Comparison of ENCODE assay signal across 11 cellular contexts in genomic region chr12:100201604-100202423, GRCh38. TPM values are rescaled to one million over a fixed set of nuclear protein-coding genes. Genes with fewer than 3 reads are reported as not detected.
DNase-seq lines count a peak whose midpoint lies in the region; ATAC-seq, FAIRE-seq and TF ChIP-seq lines count a peak whose summit lies in the region.
"Had no signal": no experiment of that assay in that cellular context is flagged by ENCODE, and none has a peak within 500 bp of the region (broad histone marks: within the 10 kb centered on the region; RNA-seq: fewer than 3 reads in every experiment).

No MANE protein-coding gene starts in this region.

- peak overlapping the region; percentile 94 for H3K4me3 Mint-ChIP-seq in activated T-cell treated with anti-CD3 and anti-CD28 coated beads, Interleukin-2, amount 50 U/mL, for 24 hours
- peak overlapping the region; percentile 100 for H3K4me3 Mint-ChIP-seq in activated T-helper 1 cell treated with anti-CD3 and anti-CD28 coated beads, Interleukin-12 subunit alpha, Interleukin-12 subunit beta, Interleukin-2, Interleukin-4 antibody, amounts not matched to agents 30 ng/mL and 10 ng/mL and 1 ng/mL, durations not matched to agents 14 hours and 24 hours and 36 hours

- H3K27me3 Mint-ChIP-seq in activated T-cell treated with anti-CD3 and anti-CD28 coated beads, Interleukin-2, amount 50 U/mL, for 24 hours: no peaks in the 10 kb centered on the region
- no peaks in the 10 kb centered on the region for H3K27me3 Mint-ChIP-seq in activated T-helper 1 cell treated with anti-CD3 and anti-CD28 coated beads, Interleukin-12 subunit alpha, Interleukin-12 subunit beta, Interleukin-2, Interleukin-4 antibody, amounts not matched to agents 30 ng/mL and 10 ng/mL and 1 ng/mL, durations not matched to agents 14 hours and 24 hours and 36 hours (ENCODE audit: insufficient read depth)

- peaks cover 40% of the 10 kb centered on the region for H3K36me3 Mint-ChIP-seq in activated T-cell treated with anti-CD3 and anti-CD28 coated beads, Interleukin-2, amount 50 U/mL, for 24 hours (ENCODE audit: low read depth)
- H3K36me3 Mint-ChIP-seq in activated T-helper 1 cell treated with anti-CD3 and anti-CD28 coated beads, Interleukin-12 subunit alpha, Interleukin-12 subunit beta, Interleukin-2, Interleukin-4 antibody, amounts not matched to agents 30 ng/mL and 10 ng/mL and 1 ng/mL, durations not matched to agents 14 hours and 24 hours and 36 hours (ENCODE audit: low read depth): peaks cover 3% of the 10 kb centered on the region

- no peak for ATAC-seq in omental fat pad (ENCODE audit: low FRiP score)

- peaks cover 27% of the 10 kb centered on the region for H3K4me1 Mint-ChIP-seq in activated T-cell treated with anti-CD3 and anti-CD28 coated beads, Interleukin-2, amount 50 U/mL, for 24 hours (ENCODE audit: low read depth)
- H3K4me1 Mint-ChIP-seq in activated T-helper 1 cell treated with anti-CD3 and anti-CD28 coated beads, Interleukin-12 subunit alpha, Interleukin-12 subunit beta, Interleukin-2, Interleukin-4 antibody, amounts not matched to agents 30 ng/mL and 10 ng/mL and 1 ng/mL, durations not matched to agents 14 hours and 24 hours and 36 hours (ENCODE audit: low read depth): peaks cover 39% of the 10 kb centered on the region

- H3K4me1 ChIP-seq in iPS-20b (ENCODE audit: insufficient read depth, low read length) (peaks cover 5% of the 10 kb centered on the region; the same call in 1 of the 2 replicates), subcutaneous abdominal adipose tissue (ENCODE audit: control insufficient read depth in 5 of 5, insufficient read depth in 5 of 5, low read length in 5 of 5) (peaks cover 0 to 25% (median 21%) of the 10 kb centered on the region in 5 donors), small intestine (ENCODE audit: control insufficient read depth in 2 of 2, insufficient read depth in 1 of 2, low read depth in 1 of 2, low read length in 1 of 2) (peaks cover 0 to 4% of the 10 kb centered on the region in 2 donors)

- H3K9me3 Mint-ChIP-seq in activated T-cell treated with anti-CD3 and anti-CD28 coated beads, Interleukin-2, amount 50 U/mL, for 24 hours: no peaks in the 10 kb centered on the region
- no peaks in the 10 kb centered on the region for H3K9me3 Mint-ChIP-seq in activated T-helper 1 cell treated with anti-CD3 and anti-CD28 coated beads, Interleukin-12 subunit alpha, Interleukin-12 subunit beta, Interleukin-2, Interleukin-4 antibody, amounts not matched to agents 30 ng/mL and 10 ng/mL and 1 ng/mL, durations not matched to agents 14 hours and 24 hours and 36 hours

- H3K27ac Mint-ChIP-seq in activated T-cell treated with anti-CD3 and anti-CD28 coated beads, Interleukin-2, amount 50 U/mL, for 24 hours: peak overlapping the region; percentile 98
- peak overlapping the region; percentile 100 for H3K27ac Mint-ChIP-seq in activated T-helper 1 cell treated with anti-CD3 and anti-CD28 coated beads, Interleukin-12 subunit alpha, Interleukin-12 subunit beta, Interleukin-2, Interleukin-4 antibody, amounts not matched to agents 30 ng/mL and 10 ng/mL and 1 ng/mL, durations not matched to agents 14 hours and 24 hours and 36 hours

- no peak overlapping the region for H3K27ac ChIP-seq in iPS-20b (ENCODE audit: low read length)
- peak overlapping the region; percentile 76 for H3K27ac ChIP-seq in subcutaneous abdominal adipose tissue (ENCODE audit: low read depth, low read length)
- peak overlapping the region in 1 of 2 donors; percentile 15 for H3K27ac ChIP-seq in small intestine (ENCODE audit: low read depth in 1 of 2, low read length in 1 of 2)

- H3K27me3 ChIP-seq in iPS-20b (ENCODE audit: insufficient read depth, low read length) (no peaks in the 10 kb centered on the region), subcutaneous abdominal adipose tissue (ENCODE audit: control insufficient read depth in 5 of 5, insufficient read depth in 4 of 5, low read length in 5 of 5) (no peaks in the 10 kb centered on the region), small intestine (ENCODE audit: control insufficient read depth in 2 of 2, insufficient read depth in 2 of 2, low read length in 2 of 2) (no peaks in the 10 kb centered on the region)

- intact Hi-C loops in activated T-helper 1 cell treated with anti-CD3 and anti-CD28 coated beads, Interleukin-12 subunit alpha, Interleukin-12 subunit beta, Interleukin-2, Interleukin-4 antibody, amounts not matched to agents 30 ng/mL and 10 ng/mL and 1 ng/mL, durations not matched to agents 14 hours and 24 hours and 36 hours (cut with micrococcal nuclease): loop anchor here (2.0 to 10.0 kb wide), 5 partner anchors 37 to 1700 kb away; partner anchors contain the start of genes TMPO and UTP20
- intact Hi-C loops in head of caudate nucleus (cut with DNase I): no loop called here

- FAIRE-seq in small intestine (lab: Jason Lieb, UNC): no peak
- FAIRE-seq: D721Med, urothelium cell line had no signal

- no peak for TF ChIP-seq CTCF in omental fat pad (IDR thresholded peaks at IDR 0.05)

- H3K9me3 ChIP-seq in iPS-20b (ENCODE audit: insufficient read depth, low read depth, low read length): no peaks in the 10 kb centered on the region
- no peaks in the 10 kb centered on the region for H3K9me3 ChIP-seq in subcutaneous abdominal adipose tissue (ENCODE audit: control insufficient read depth in 5 of 5, low read length in 5 of 5)
- no peaks in the 10 kb centered on the region for H3K9me3 ChIP-seq in small intestine (ENCODE audit: control insufficient read depth, low read depth)

- WGBS in small intestine, 3 donors: 73 to 84% (median 77%) methylated on average over 24 of the region's 24 CpGs

- H3K4me3 ChIP-seq in iPS-20b (ENCODE audit: low read length): peak overlapping the region; percentile 87
- peak overlapping the region; percentile 86 to 95 (median 92) for H3K4me3 ChIP-seq in subcutaneous abdominal adipose tissue (ENCODE audit: low read depth in 1 of 5, low read length in 5 of 5)
- H3K4me3 ChIP-seq in small intestine (ENCODE audit: low read depth in 1 of 2, low read length in 2 of 2): peak overlapping the region in 1 of 2 donors; percentile 87

- peaks cover 18% of the 10 kb centered on the region; the same call in 1 of the 2 replicates for H3K36me3 ChIP-seq in iPS-20b (ENCODE audit: insufficient read depth, low read depth, low read length)
- peaks cover 0 to 6% (median 0%) of the 10 kb centered on the region in 5 donors for H3K36me3 ChIP-seq in subcutaneous abdominal adipose tissue (ENCODE audit: control insufficient read depth in 5 of 5, insufficient read depth in 5 of 5, low read length in 5 of 5)
- no peaks in the 10 kb centered on the region for H3K36me3 ChIP-seq in small intestine (ENCODE audit: control insufficient read depth in 2 of 2, insufficient read depth in 2 of 2, low read length in 2 of 2)

- H3K9ac ChIP-seq in iPS-20b (ENCODE audit: low read depth, low read length): peak overlapping the region; percentile 88; the same call in 1 of the 2 replicates
- peak overlapping the region in 1 of 5 donors; percentile 75 for H3K9ac ChIP-seq in subcutaneous abdominal adipose tissue (ENCODE audit: low read length in 5 of 5)

- no peak for DNase-seq in activated T-cell treated with anti-CD3 and anti-CD28 coated beads, Interleukin-2, amount 50 U/mL, for 24 hours
- no peak for DNase-seq in activated T-cell treated with anti-CD3 and anti-CD28 coated beads, Interleukin-2, amount 50 U/mL, for 1 hour
- no peak for DNase-seq in activated T-helper 1 cell treated with anti-CD3 and anti-CD28 coated beads, Interleukin-12 subunit alpha, Interleukin-12 subunit beta, Interleukin-2, Interleukin-4 antibody, amounts not matched to agents 30 ng/mL and 10 ng/mL and 1 ng/mL, durations not matched to agents 14 hours and 24 hours and 36 hours (ENCODE audit: low spot score)
- DNase-seq in small intestine (no peak), head of caudate nucleus (no peak), omental fat pad (ENCODE audit: low spot score) (no peak)
- DNase-seq: SIG-M5 had no signal

RNA-seq across cellular contexts. Expression of gene ACTR6, which starts 1.2 kb away (rescaled TPM):
- total RNA-seq in activated T-helper 1 cell treated with anti-CD3 and anti-CD28 coated beads, Interleukin-12 subunit alpha, Interleukin-12 subunit beta, Interleukin-2, Interleukin-4 antibody, amounts not matched to agents 30 ng/mL and 10 ng/mL and 1 ng/mL, durations not matched to agents 14 hours and 24 hours and 36 hours: 29.8 and 35.4 TPM in 2 replicates
- 10 to 100 TPM; 20.0 to 31.5 (median 22.0) TPM for polyA plus RNA-seq in small intestine
- 10 to 100 TPM in 3 of 4 donors, 1 to 10 TPM in 1; 9.5 to 14.3 (median 11.6) TPM for total RNA-seq in omental fat pad

RNA-seq across cellular contexts. Expression of gene BLTP3B, which starts 59.1 kb away (rescaled TPM):
- 72.6 and 74.6 TPM in 2 replicates for total RNA-seq in activated T-helper 1 cell treated with anti-CD3 and anti-CD28 coated beads, Interleukin-12 subunit alpha, Interleukin-12 subunit beta, Interleukin-2, Interleukin-4 antibody, amounts not matched to agents 30 ng/mL and 10 ng/mL and 1 ng/mL, durations not matched to agents 14 hours and 24 hours and 36 hours
- polyA plus RNA-seq in small intestine: 10 to 100 TPM in 2 of 3 donors, 1 to 10 TPM in 1; 7.0 to 11.1 (median 10.1) TPM
- 10 to 100 TPM; 29.5 to 34.5 (median 33.9) TPM for total RNA-seq in omental fat pad
